In the genomic region with DNA sequence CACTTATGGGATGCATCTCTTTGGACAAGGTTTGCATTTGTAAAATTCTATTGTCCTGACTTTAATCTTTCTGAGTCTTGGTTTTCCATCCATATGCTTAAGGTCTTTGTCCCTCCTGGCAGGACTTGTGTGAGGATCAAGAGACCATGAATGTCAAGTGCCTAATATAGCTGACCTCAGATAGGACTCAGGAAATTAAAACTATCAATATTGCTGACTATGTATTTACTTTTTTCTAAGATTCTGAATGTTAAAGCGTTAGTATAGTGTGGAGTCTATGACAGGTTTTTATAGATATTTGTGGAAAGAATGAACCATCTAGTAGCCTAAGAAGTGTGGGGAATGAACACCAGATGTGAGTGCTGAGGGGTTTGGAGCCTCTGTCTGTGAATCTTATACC, we compare ENCODE assay signal across 36 cellular contexts.
"Had no signal": no experiment of that assay in that cellular context is flagged by ENCODE, and none has a peak within 500 bp of the region (broad histone marks: within the 10 kb centered on the region; RNA-seq: fewer than 3 reads in every experiment).

No MANE protein-coding gene starts in this region.

- FAIRE-seq: astrocyte, TTC549 had no signal

- H3K27me3 ChIP-seq: adrenal gland, body of pancreas, brain microvascular endothelial cell, breast epithelium had no signal

- DNase-seq: activated CD4-positive, alpha-beta memory T cell treated with anti-CD3 and anti-CD28 coated beads, Interleukin-2, amount 10 ng/mL, durations not matched to agents 7 days and 5 days; activated CD4-positive, alpha-beta T cell treated with anti-CD3 and anti-CD28 coated beads for 1 hour; activated CD4-positive, alpha-beta T cell treated with anti-CD3 and anti-CD28 coated beads for 36 hours; activated CD4-positive, alpha-beta T cell treated with anti-CD3 and anti-CD28 coated beads for 48 hours; activated CD4-positive, alpha-beta T cell treated with anti-CD3 and anti-CD28 coated beads, Interleukin-2, amount 10 ng/mL, durations not matched to agents 7 days and 5 days; activated CD4-positive, alpha-beta T cell treated with anti-CD3 and anti-CD28 coated beads, Interleukin-2, amount 50 U/mL, for 48 hours; activated CD4-positive, CD25-positive, alpha-beta regulatory T cell; activated CD8-positive, alpha-beta memory T cell treated with anti-CD3 and anti-CD28 coated beads for 24 hours; activated CD8-positive, alpha-beta memory T cell treated with anti-CD3 and anti-CD28 coated beads, Interleukin-2, amount 10 ng/mL, durations not matched to agents 7 days and 5 days; activated CD8-positive, alpha-beta memory T cell treated with anti-CD3 and anti-CD28 coated beads, Interleukin-2, amount 50 U/mL, for 48 hours; activated CD8-positive, alpha-beta T cell treated with anti-CD3 and anti-CD28 coated beads, Interleukin-2, amount 10 ng/mL, durations not matched to agents 7 days and 5 days; activated effector memory CD4-positive, alpha-beta T cell treated with anti-CD3 and anti-CD28 coated beads, Interleukin-2, amount 50 U/mL, for 16 hours; activated gamma-delta T cell treated with Interleukin-2 at 50 U/mL for 16 hours; activated naive CD4-positive, alpha-beta T cell; activated naive CD4-positive, alpha-beta T cell treated with anti-CD3 and anti-CD28 coated beads for 36 hours; activated naive CD4-positive, alpha-beta T cell treated with anti-CD3 and anti-CD28 coated beads, Interleukin-2, amount 50 U/mL, for 16 hours; activated naive CD8-positive, alpha-beta T cell treated with anti-CD3 and anti-CD28 coated beads for 36 hours; activated T-cell treated with anti-CD3 and anti-CD28 coated beads, Interleukin-2, amount 50 U/mL, for 24 hours; activated T-cell treated with anti-CD3 and anti-CD28 coated beads, Interleukin-2, amount 50 U/mL, for 48 hours; adrenal gland; aorta; body of pancreas; brain microvascular endothelial cell; central memory CD4-positive, alpha-beta T cell; T-cell; T-helper 17 cell; T-helper 9 cell; WERI-Rb-1 had no signal

- H3K9me3 ChIP-seq: adrenal gland, body of pancreas, breast epithelium had no signal

- H3K9me3 Mint-ChIP-seq: activated CD4-positive, alpha-beta memory T cell treated with anti-CD3 and anti-CD28 coated beads, Interleukin-2, amount 10 ng/mL, durations not matched to agents 7 days and 5 days; activated CD4-positive, alpha-beta T cell treated with anti-CD3 and anti-CD28 coated beads, Interleukin-2, amount 10 ng/mL, durations not matched to agents 7 days and 5 days; activated T-helper 1 cell treated with anti-CD3 and anti-CD28 coated beads, Interleukin-12 subunit alpha, Interleukin-12 subunit beta, Interleukin-2, Interleukin-4 antibody, amounts not matched to agents 30 ng/mL and 10 ng/mL and 1 ng/mL, durations not matched to agents 14 hours and 24 hours and 36 hours; activated T-helper 17 cell treated with anti-CD3 and anti-CD28 coated beads, Interleukin-2, amount 50 U/mL, for 72 hours; WTC11 had no signal

- H3K36me3 Mint-ChIP-seq: activated CD8-positive, alpha-beta memory T cell treated with anti-CD3 and anti-CD28 coated beads, Interleukin-2, amount 10 ng/mL, durations not matched to agents 7 days and 5 days; activated naive CD4-positive, alpha-beta T cell treated with anti-CD3 and anti-CD28 coated beads, Interleukin-2, amount 50 U/mL, for 72 hours; activated naive CD8-positive, alpha-beta T cell treated with anti-CD3 and anti-CD28 coated beads for 36 hours; T-cell; WTC11 had no signal

- H3K4me3 Mint-ChIP-seq: activated CD4-positive, alpha-beta memory T cell treated with anti-CD3 and anti-CD28 coated beads, Interleukin-2, amount 10 ng/mL, durations not matched to agents 7 days and 5 days; activated CD4-positive, alpha-beta T cell treated with anti-CD3 and anti-CD28 coated beads for 36 hours; activated CD4-positive, alpha-beta T cell treated with anti-CD3 and anti-CD28 coated beads, Interleukin-2, amount 10 ng/mL, durations not matched to agents 7 days and 5 days; activated CD8-positive, alpha-beta memory T cell treated with anti-CD3 and anti-CD28 coated beads, Interleukin-2, amount 10 ng/mL, durations not matched to agents 7 days and 5 days; activated CD8-positive, alpha-beta T cell treated with anti-CD3 and anti-CD28 coated beads, Interleukin-2, amount 10 ng/mL, durations not matched to agents 7 days and 5 days; activated naive CD4-positive, alpha-beta T cell treated with anti-CD3 and anti-CD28 coated beads for 36 hours; activated naive CD8-positive, alpha-beta T cell treated with anti-CD3 and anti-CD28 coated beads for 36 hours; activated T-cell treated with anti-CD3 and anti-CD28 coated beads, Interleukin-2, amount 50 U/mL, for 24 hours; activated T-helper 1 cell treated with anti-CD3 and anti-CD28 coated beads, Interleukin-12 subunit alpha, Interleukin-12 subunit beta, Interleukin-2, Interleukin-4 antibody, amounts not matched to agents 30 ng/mL and 10 ng/mL and 1 ng/mL, durations not matched to agents 14 hours and 24 hours and 36 hours; activated T-helper 17 cell treated with anti-CD3 and anti-CD28 coated beads, Interleukin-2, amount 50 U/mL, for 72 hours; T-cell; T-helper 17 cell; WTC11 had no signal

- H3K36me3 ChIP-seq: adrenal gland, brain microvascular endothelial cell, breast epithelium, WERI-Rb-1 had no signal

- H3K4me1 Mint-ChIP-seq: activated CD4-positive, alpha-beta memory T cell treated with anti-CD3 and anti-CD28 coated beads, Interleukin-2, amount 10 ng/mL, durations not matched to agents 7 days and 5 days; activated CD4-positive, alpha-beta T cell treated with anti-CD3 and anti-CD28 coated beads for 36 hours; activated CD4-positive, alpha-beta T cell treated with anti-CD3 and anti-CD28 coated beads, Interleukin-2, amount 10 ng/mL, durations not matched to agents 7 days and 5 days; activated CD8-positive, alpha-beta memory T cell treated with anti-CD3 and anti-CD28 coated beads, Interleukin-2, amount 10 ng/mL, durations not matched to agents 7 days and 5 days; activated naive CD8-positive, alpha-beta T cell treated with anti-CD3 and anti-CD28 coated beads for 36 hours; activated T-helper 17 cell treated with anti-CD3 and anti-CD28 coated beads, Interleukin-2, amount 50 U/mL, for 72 hours; T-cell; T-helper 17 cell had no signal

- H3K27ac Mint-ChIP-seq: activated CD4-positive, alpha-beta memory T cell treated with anti-CD3 and anti-CD28 coated beads, Interleukin-2, amount 10 ng/mL, durations not matched to agents 7 days and 5 days; activated CD4-positive, alpha-beta T cell treated with anti-CD3 and anti-CD28 coated beads for 36 hours; activated CD4-positive, alpha-beta T cell treated with anti-CD3 and anti-CD28 coated beads, Interleukin-2, amount 10 ng/mL, durations not matched to agents 7 days and 5 days; activated CD8-positive, alpha-beta memory T cell treated with anti-CD3 and anti-CD28 coated beads, Interleukin-2, amount 10 ng/mL, durations not matched to agents 7 days and 5 days; activated CD8-positive, alpha-beta T cell treated with anti-CD3 and anti-CD28 coated beads, Interleukin-2, amount 10 ng/mL, durations not matched to agents 7 days and 5 days; activated naive CD4-positive, alpha-beta T cell treated with anti-CD3 and anti-CD28 coated beads for 36 hours; activated naive CD4-positive, alpha-beta T cell treated with anti-CD3 and anti-CD28 coated beads, Interleukin-2, amount 50 U/mL, for 72 hours; activated naive CD8-positive, alpha-beta T cell treated with anti-CD3 and anti-CD28 coated beads for 36 hours; activated T-cell treated with anti-CD3 and anti-CD28 coated beads, Interleukin-2, amount 50 U/mL, for 24 hours; activated T-helper 1 cell treated with anti-CD3 and anti-CD28 coated beads, Interleukin-12 subunit alpha, Interleukin-12 subunit beta, Interleukin-2, Interleukin-4 antibody, amounts not matched to agents 30 ng/mL and 10 ng/mL and 1 ng/mL, durations not matched to agents 14 hours and 24 hours and 36 hours; activated T-helper 17 cell treated with anti-CD3 and anti-CD28 coated beads, Interleukin-2, amount 50 U/mL, for 72 hours; T-cell; T-helper 17 cell; WTC11 had no signal

- H3K4me1 ChIP-seq: adrenal gland, body of pancreas, breast epithelium had no signal

- H3K4me3 ChIP-seq: adrenal gland, body of pancreas, breast epithelium had no signal

- H3K27ac ChIP-seq: adrenal gland, body of pancreas, brain microvascular endothelial cell, breast epithelium, WERI-Rb-1 had no signal

- ATAC-seq: activated CD4-positive, alpha-beta T cell treated with anti-CD3 and anti-CD28 coated beads for 36 hours; activated CD4-positive, CD25-positive, alpha-beta regulatory T cell treated with anti-CD3 and anti-CD28 coated beads, Interleukin-2, amount 50 U/mL, for 24 hours; activated CD8-positive, alpha-beta memory T cell treated with anti-CD3 and anti-CD28 coated beads, Interleukin-2, amount 10 ng/mL, durations not matched to agents 7 days and 5 days; activated CD8-positive, alpha-beta T cell treated with anti-CD3 and anti-CD28 coated beads, Interleukin-2, amount 10 ng/mL, durations not matched to agents 7 days and 5 days; activated naive CD4-positive, alpha-beta T cell treated with anti-CD3 and anti-CD28 coated beads, Interleukin-2, amount 50 U/mL, for 72 hours; activated T-helper 17 cell treated with anti-CD3 and anti-CD28 coated beads, Interleukin-2, amount 50 U/mL, for 72 hours; body of pancreas; T-cell; T-helper 17 cell had no signal

- H3K27me3 Mint-ChIP-seq: activated CD4-positive, alpha-beta memory T cell treated with anti-CD3 and anti-CD28 coated beads, Interleukin-2, amount 10 ng/mL, durations not matched to agents 7 days and 5 days; activated CD4-positive, alpha-beta T cell treated with anti-CD3 and anti-CD28 coated beads for 36 hours; activated CD4-positive, alpha-beta T cell treated with anti-CD3 and anti-CD28 coated beads, Interleukin-2, amount 10 ng/mL, durations not matched to agents 7 days and 5 days; activated CD8-positive, alpha-beta memory T cell treated with anti-CD3 and anti-CD28 coated beads, Interleukin-2, amount 10 ng/mL, durations not matched to agents 7 days and 5 days; activated naive CD8-positive, alpha-beta T cell treated with anti-CD3 and anti-CD28 coated beads for 36 hours; activated T-cell treated with anti-CD3 and anti-CD28 coated beads, Interleukin-2, amount 50 U/mL, for 24 hours; activated T-helper 17 cell treated with anti-CD3 and anti-CD28 coated beads, Interleukin-2, amount 50 U/mL, for 72 hours; T-cell had no signal
